Comparison of ENCODE assay signal across 14 cellular contexts in genomic region chr1:84367219-84367618, GRCh38. TPM values are rescaled to one million over a fixed set of nuclear protein-coding genes. Genes with fewer than 3 reads are reported as not detected.
"Had no signal": no experiment of that assay in that cellular context is flagged by ENCODE, and none has a peak within 500 bp of the region (broad histone marks: within the 10 kb centered on the region; RNA-seq: fewer than 3 reads in every experiment).

No MANE protein-coding gene starts in this region.

- H3K9me3 ChIP-seq: heart left ventricle, transverse colon had no signal

- H3K36me3 Mint-ChIP-seq: activated naive CD4-positive, alpha-beta T cell treated with anti-CD3 and anti-CD28 coated beads, Interleukin-2, amount 50 U/mL, for 24 hours had no signal

- H3K9me3 Mint-ChIP-seq: activated naive CD4-positive, alpha-beta T cell treated with anti-CD3 and anti-CD28 coated beads, Interleukin-2, amount 50 U/mL, for 24 hours had no signal

- H3K4me1 ChIP-seq: parathyroid adenoma had no signal

- H3K4me3 Mint-ChIP-seq: activated naive CD4-positive, alpha-beta T cell treated with anti-CD3 and anti-CD28 coated beads, Interleukin-2, amount 50 U/mL, for 24 hours had no signal

- H3K27me3 Mint-ChIP-seq: activated naive CD4-positive, alpha-beta T cell treated with anti-CD3 and anti-CD28 coated beads, Interleukin-2, amount 50 U/mL, for 24 hours had no signal

- H3K27ac Mint-ChIP-seq: activated naive CD4-positive, alpha-beta T cell treated with anti-CD3 and anti-CD28 coated beads, Interleukin-2, amount 50 U/mL, for 24 hours had no signal

- ATAC-seq: esophagus mucosa, foreskin keratinocyte, left lobe of liver had no signal

- H3K36me3 ChIP-seq: brain microvascular endothelial cell, heart left ventricle, transverse colon had no signal

- H3K27me3 ChIP-seq: brain microvascular endothelial cell, foreskin keratinocyte, heart left ventricle, transverse colon had no signal

- H3K27ac ChIP-seq: brain microvascular endothelial cell, foreskin keratinocyte, heart left ventricle, parathyroid adenoma had no signal

- DNase-seq: activated T-cell treated with anti-CD3 and anti-CD28 coated beads, Interleukin-2, amount 50 U/mL, for 1 hour; brain microvascular endothelial cell; cerebellar nuclear complex; foreskin keratinocyte; heart left ventricle; retina; transverse colon had no signal

- H3K4me3 ChIP-seq: heart left ventricle, transverse colon had no signal

RNA-seq across cellular contexts. Expression of gene DNASE2B, which starts 31.1 kb away (rescaled TPM):
- total RNA-seq: dermis blood vessel endothelial cell; esophagus mucosa; foreskin keratinocyte; left lobe of liver; skeletal muscle tissue; T-helper 2 cell treated with Interferon-gamma antibody and Interleukin-4, amounts not matched to agents 100 ng/mL and 5 ng/mL, for 36 hours had no signal
- polyA plus RNA-seq: foreskin keratinocyte had no signal
